1 cellular context compared by ENCODE assay signal in genomic region chr1:225156254-225156653, GRCh38.
TF ChIP-seq lines count a peak whose summit lies in the region.

No MANE protein-coding gene starts in this region.

TF ChIP-seq in GM12878, 131 proteins besides CTCF, POLR2A, EP300 and RAD21 (continued from another document):
- TF ChIP-seq NKRF (conservative IDR thresholded peaks at IDR 0.05) (no peak), HSF1 (IDR thresholded peaks at IDR 0.05; ENCODE audit: low read depth, low read length) (no peak), PAX5 (IDR thresholded peaks at IDR 0.05; ENCODE audit: borderline replicate concordance, low read depth, low read length) (no peak), IRF4 (IDR thresholded peaks at IDR 0.05; ENCODE audit: low read depth, low read length) (no peak), SUZ12 (IDR thresholded peaks at IDR 0.05; ENCODE audit: unreplicated experiment) (no peak), CHD1 (IDR thresholded peaks at IDR 0.05; ENCODE audit: low read depth, low read length) (no peak), NFYA (IDR thresholded peaks at IDR 0.05; ENCODE audit: borderline replicate concordance, low read depth, low read length) (no peak), SIX5 (IDR thresholded peaks at IDR 0.05; ENCODE audit: low read depth, low read length, severe bottlenecking) (no peak), SREBF2 (IDR thresholded peaks at IDR 0.05; ENCODE audit: low read length) (no peak), RAD51 (IDR thresholded peaks at IDR 0.05) (no peak), GATAD2B (conservative IDR thresholded peaks at IDR 0.05; ENCODE audit: low read depth) (no peak), SMAD5 (IDR thresholded peaks at IDR 0.05; ENCODE audit: low read depth) (no peak), HCFC1 (IDR thresholded peaks at IDR 0.05; ENCODE audit: low read length) (no peak)
- TF ChIP-seq, protein P1, sequence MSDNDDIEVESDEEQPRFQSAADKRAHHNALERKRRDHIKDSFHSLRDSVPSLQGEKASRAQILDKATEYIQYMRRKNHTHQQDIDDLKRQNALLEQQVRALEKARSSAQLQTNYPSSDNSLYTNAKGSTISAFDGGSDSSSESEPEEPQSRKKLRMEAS (IDR thresholded peaks at IDR 0.05; ENCODE audit: low read depth, low read length): no peak
